ENCODE assay signal across 11 cellular contexts in the genomic region with DNA sequence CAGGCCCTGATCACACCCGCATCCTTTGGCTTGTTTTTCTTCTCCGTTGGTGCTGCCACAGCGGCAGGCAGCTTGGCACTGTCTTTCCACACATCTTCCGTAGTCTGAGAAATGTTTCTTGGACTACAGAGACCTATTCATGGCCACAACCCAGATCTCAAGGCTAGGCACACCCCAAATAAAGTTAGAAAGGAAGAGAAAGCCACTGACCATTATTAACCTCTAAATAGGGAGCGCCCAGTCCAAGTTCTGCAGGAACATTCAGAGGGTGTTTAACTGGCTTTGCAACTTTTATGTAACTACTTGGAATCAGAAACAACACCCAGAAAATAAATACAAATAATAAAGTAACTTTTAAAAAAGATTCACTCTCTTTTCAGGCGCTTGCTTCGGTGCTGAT.
A peak's percentile ranks its signal among the peaks of the same experiment; 100 is the strongest.
DNase-seq lines count a peak whose midpoint lies in the region; ATAC-seq and TF ChIP-seq lines count a peak whose summit lies in the region.
"Had no signal": no experiment of that assay in that cellular context is flagged by ENCODE, and none has a peak within 500 bp of the region (broad histone marks: within the 10 kb centered on the region; RNA-seq: fewer than 3 reads in every experiment).

No MANE protein-coding gene starts in this region.

- H3K27ac Mint-ChIP-seq in stimulated activated effector memory CD8-positive, alpha-beta T cell treated with anti-CD3 and anti-CD28 coated beads, Interleukin-12 subunit alpha, Interleukin-12 subunit beta, amount 100 ng/mL, for 72 hours, result peak overlapping the region; percentile 29

- H3K4me3 ChIP-seq in LNCaP clone FGC (ENCODE audit: low read depth, low read length), result no peak overlapping the region

- H3K36me3 Mint-ChIP-seq in stimulated activated effector memory CD8-positive, alpha-beta T cell treated with anti-CD3 and anti-CD28 coated beads, Interleukin-12 subunit alpha, Interleukin-12 subunit beta, amount 100 ng/mL, for 72 hours, result peaks cover 33% of the 10 kb centered on the region

- peak; percentile 69 for ATAC-seq in left colon
- ATAC-seq in stimulated activated effector memory CD8-positive, alpha-beta T cell treated with anti-CD3 and anti-CD28 coated beads, Interleukin-12 subunit alpha, Interleukin-12 subunit beta, amount 100 ng/mL, for 72 hours, result no peak
- ATAC-seq in GM18502 (IDR thresholded peaks at IDR 0.05; ENCODE audit: poor library complexity, unreplicated experiment), result no peak

- H3K27ac ChIP-seq in angular gyrus (ENCODE audit: low read depth, low read length), result peak overlapping the region; percentile 14

- TF ChIP-seq CTCF in LNCaP clone FGC (IDR thresholded peaks at IDR 0.05; ENCODE audit: control insufficient read depth, extremely low read depth, insufficient read depth), result no peak

- intact Hi-C loops in left colon (cut with DNase I, micrococcal nuclease), result no loop called here

- H3K4me1 Mint-ChIP-seq in stimulated activated effector memory CD8-positive, alpha-beta T cell treated with anti-CD3 and anti-CD28 coated beads, Interleukin-12 subunit alpha, Interleukin-12 subunit beta, amount 100 ng/mL, for 72 hours, result peaks cover 82% of the 10 kb centered on the region

- H3K4me3 Mint-ChIP-seq in stimulated activated effector memory CD8-positive, alpha-beta T cell treated with anti-CD3 and anti-CD28 coated beads, Interleukin-12 subunit alpha, Interleukin-12 subunit beta, amount 100 ng/mL, for 72 hours, result no peak overlapping the region

- peak; percentile 21 for DNase-seq in LNCaP clone FGC (ENCODE audit: low read depth)
- DNase-seq in left colon, result no peak
- no peak for DNase-seq in stimulated activated effector memory CD8-positive, alpha-beta T cell treated with anti-CD3 and anti-CD28 coated beads, Interleukin-12 subunit alpha, Interleukin-12 subunit beta, amount 100 ng/mL, for 72 hours (ENCODE audit: low spot score in 2 of 2)
- DNase-seq in kidney tubule cell (ENCODE audit: low spot score), result no peak
- no peak for DNase-seq in NCI-H774 (lab: John Stamatoyannopoulos, UW)
- no peak for DNase-seq in DMS79 treated with DMSO at 0.1 percent for 48 hours (lab: John Stamatoyannopoulos, UW)
- DNase-seq: activated CD4-positive, CD25-positive, alpha-beta regulatory T cell; anterior cingulate cortex; NCI-H187 had no signal

- peaks cover 9% of the 10 kb centered on the region for H3K9me3 Mint-ChIP-seq in stimulated activated effector memory CD8-positive, alpha-beta T cell treated with anti-CD3 and anti-CD28 coated beads, Interleukin-12 subunit alpha, Interleukin-12 subunit beta, amount 100 ng/mL, for 72 hours
